Comparison of ENCODE assay signal across 2 cellular contexts in the genomic region with DNA sequence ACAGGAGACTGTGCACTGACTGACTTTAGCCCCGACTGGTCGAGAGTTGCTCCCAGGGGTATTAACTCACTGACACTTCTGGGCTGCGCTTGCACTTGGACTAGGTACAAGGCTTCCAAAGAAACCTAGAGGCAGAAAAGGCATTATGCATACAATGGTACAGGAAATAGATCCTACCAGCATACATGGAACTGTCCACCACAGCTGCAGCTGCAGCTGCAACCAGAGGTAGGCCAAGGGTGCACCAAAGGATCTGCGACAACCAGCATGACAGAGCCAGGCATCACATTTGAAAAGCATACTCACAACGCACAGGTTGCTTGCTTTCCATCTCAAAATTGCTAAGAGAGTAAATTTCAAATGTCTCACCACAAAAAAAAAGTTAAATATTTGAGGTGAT.
TF ChIP-seq lines count a peak whose summit lies in the region.

No MANE protein-coding gene starts in this region.

TF ChIP-seq in IMR-90, 13 proteins besides CTCF, POLR2A, EP300 and RAD21 (continued from another document):
- TF ChIP-seq MXI1 (IDR thresholded peaks at IDR 0.05; ENCODE audit: borderline replicate concordance, low read depth, low read length) (no peak), CEBPB (IDR thresholded peaks at IDR 0.05; ENCODE audit: low read depth, low read length) (no peak), FOS (IDR thresholded peaks at IDR 0.05; ENCODE audit: low read depth, low read length) (no peak), CHD1 (IDR thresholded peaks at IDR 0.05; ENCODE audit: low read depth, low read length) (no peak), RFX5 (IDR thresholded peaks at IDR 0.05; ENCODE audit: low read depth, low read length) (no peak), BHLHE40 (IDR thresholded peaks at IDR 0.05; ENCODE audit: low read depth, low read length) (no peak), MAFK (IDR thresholded peaks at IDR 0.05; ENCODE audit: low read depth, low read length) (no peak), MAZ (IDR thresholded peaks at IDR 0.05; ENCODE audit: borderline replicate concordance, low read depth, low read length) (no peak)
- TF ChIP-seq, protein P1, sequence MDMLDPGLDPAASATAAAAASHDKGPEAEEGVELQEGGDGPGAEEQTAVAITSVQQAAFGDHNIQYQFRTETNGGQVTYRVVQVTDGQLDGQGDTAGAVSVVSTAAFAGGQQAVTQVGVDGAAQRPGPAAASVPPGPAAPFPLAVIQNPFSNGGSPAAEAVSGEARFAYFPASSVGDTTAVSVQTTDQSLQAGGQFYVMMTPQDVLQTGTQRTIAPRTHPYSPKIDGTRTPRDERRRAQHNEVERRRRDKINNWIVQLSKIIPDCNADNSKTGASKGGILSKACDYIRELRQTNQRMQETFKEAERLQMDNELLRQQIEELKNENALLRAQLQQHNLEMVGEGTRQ (IDR thresholded peaks at IDR 0.05; ENCODE audit: low read depth, low read length): no peak
- TF ChIP-seq, protein P2, sequence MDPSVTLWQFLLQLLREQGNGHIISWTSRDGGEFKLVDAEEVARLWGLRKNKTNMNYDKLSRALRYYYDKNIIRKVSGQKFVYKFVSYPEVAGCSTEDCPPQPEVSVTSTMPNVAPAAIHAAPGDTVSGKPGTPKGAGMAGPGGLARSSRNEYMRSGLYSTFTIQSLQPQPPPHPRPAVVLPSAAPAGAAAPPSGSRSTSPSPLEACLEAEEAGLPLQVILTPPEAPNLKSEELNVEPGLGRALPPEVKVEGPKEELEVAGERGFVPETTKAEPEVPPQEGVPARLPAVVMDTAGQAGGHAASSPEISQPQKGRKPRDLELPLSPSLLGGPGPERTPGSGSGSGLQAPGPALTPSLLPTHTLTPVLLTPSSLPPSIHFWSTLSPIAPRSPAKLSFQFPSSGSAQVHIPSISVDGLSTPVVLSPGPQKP (IDR thresholded peaks at IDR 0.05; ENCODE audit: borderline replicate concordance, low read depth, low read length): no peak

TF ChIP-seq in PFSK-1, 5 proteins besides CTCF, POLR2A, EP300 and RAD21 (continued from another document):
- TF ChIP-seq, protein P3, sequence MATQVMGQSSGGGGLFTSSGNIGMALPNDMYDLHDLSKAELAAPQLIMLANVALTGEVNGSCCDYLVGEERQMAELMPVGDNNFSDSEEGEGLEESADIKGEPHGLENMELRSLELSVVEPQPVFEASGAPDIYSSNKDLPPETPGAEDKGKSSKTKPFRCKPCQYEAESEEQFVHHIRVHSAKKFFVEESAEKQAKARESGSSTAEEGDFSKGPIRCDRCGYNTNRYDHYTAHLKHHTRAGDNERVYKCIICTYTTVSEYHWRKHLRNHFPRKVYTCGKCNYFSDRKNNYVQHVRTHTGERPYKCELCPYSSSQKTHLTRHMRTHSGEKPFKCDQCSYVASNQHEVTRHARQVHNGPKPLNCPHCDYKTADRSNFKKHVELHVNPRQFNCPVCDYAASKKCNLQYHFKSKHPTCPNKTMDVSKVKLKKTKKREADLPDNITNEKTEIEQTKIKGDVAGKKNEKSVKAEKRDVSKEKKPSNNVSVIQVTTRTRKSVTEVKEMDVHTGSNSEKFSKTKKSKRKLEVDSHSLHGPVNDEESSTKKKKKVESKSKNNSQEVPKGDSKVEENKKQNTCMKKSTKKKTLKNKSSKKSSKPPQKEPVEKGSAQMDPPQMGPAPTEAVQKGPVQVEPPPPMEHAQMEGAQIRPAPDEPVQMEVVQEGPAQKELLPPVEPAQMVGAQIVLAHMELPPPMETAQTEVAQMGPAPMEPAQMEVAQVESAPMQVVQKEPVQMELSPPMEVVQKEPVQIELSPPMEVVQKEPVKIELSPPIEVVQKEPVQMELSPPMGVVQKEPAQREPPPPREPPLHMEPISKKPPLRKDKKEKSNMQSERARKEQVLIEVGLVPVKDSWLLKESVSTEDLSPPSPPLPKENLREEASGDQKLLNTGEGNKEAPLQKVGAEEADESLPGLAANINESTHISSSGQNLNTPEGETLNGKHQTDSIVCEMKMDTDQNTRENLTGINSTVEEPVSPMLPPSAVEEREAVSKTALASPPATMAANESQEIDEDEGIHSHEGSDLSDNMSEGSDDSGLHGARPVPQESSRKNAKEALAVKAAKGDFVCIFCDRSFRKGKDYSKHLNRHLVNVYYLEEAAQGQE (IDR thresholded peaks at IDR 0.05; ENCODE audit: insufficient read depth in 1 of 2, low read depth in 2 of 2, low read length in 2 of 2): peak; percentile 68 to 84
